19 cellular contexts compared by ENCODE assay signal in genomic region chr3:22684739-22685138, GRCh38.
"Had no signal": no experiment of that assay in that cellular context is flagged by ENCODE, and none has a peak within 500 bp of the region (broad histone marks: within the 10 kb centered on the region; RNA-seq: fewer than 3 reads in every experiment).

No MANE protein-coding gene starts in this region.

- H3K27me3 ChIP-seq: gastrocnemius medialis, left lung, tibial nerve had no signal

- H3K36me3 ChIP-seq: gastrocnemius medialis, left lung, lower lobe of right lung, prostate gland, tibial nerve had no signal

- H3K9ac ChIP-seq: parathyroid adenoma had no signal

- H3K79me2 ChIP-seq: parathyroid adenoma had no signal

- H3K27ac ChIP-seq: coronary artery, gastrocnemius medialis, left lung, lower lobe of right lung, parathyroid adenoma, prostate gland, tibial nerve had no signal

- H3K9me3 ChIP-seq: gastrocnemius medialis, left lung, lower lobe of right lung, prostate gland, tibial nerve had no signal

- H2AFZ ChIP-seq: parathyroid adenoma had no signal

- H3K4me1 ChIP-seq: gastrocnemius medialis, left lung, lower lobe of right lung, parathyroid adenoma, prostate gland, tibial nerve had no signal

- H3K4me3 ChIP-seq: coronary artery, gastrocnemius medialis, left lung, lower lobe of right lung, prostate gland, tibial nerve had no signal

- DNase-seq: central memory CD4-positive, alpha-beta T cell; effector CD4-positive, alpha-beta T cell; endodermal cell; erythroblast; gastrocnemius medialis; kidney; left lung; lower lobe of right lung; midbrain; naive B cell; occipital lobe; retina; stimulated activated CD4-positive, alpha-beta T cell treated with anti-CD3 and anti-CD28 coated beads, Interleukin-15, amount 100 ng/mL, for 24 hours; stimulated activated CD4-positive, alpha-beta T cell treated with anti-CD3 and anti-CD28 coated beads, Interleukin-1b, Interleukin-23, amount 100 ng/mL, for 48 hours; stimulated activated CD4-positive, alpha-beta T cell treated with anti-CD3 and anti-CD28 coated beads, Interleukin-4, amount 100 ng/mL, for 24 hours had no signal
